9 cellular contexts compared by ENCODE assay signal in genomic region chr15:66619152-66619903, GRCh38. TPM values are rescaled to one million over a fixed set of nuclear protein-coding genes. Genes with fewer than 3 reads are reported as not detected.
A peak's percentile ranks its signal among the peaks of the same experiment; 100 is the strongest.
DNase-seq lines count a peak whose midpoint lies in the region; ATAC-seq and TF ChIP-seq lines count a peak whose summit lies in the region.
"Had no signal": no experiment of that assay in that cellular context is flagged by ENCODE, and none has a peak within 500 bp of the region (broad histone marks: within the 10 kb centered on the region; RNA-seq: fewer than 3 reads in every experiment).

No MANE protein-coding gene starts in this region.

- POLR2A ChIA-PET in T-cell (lab: Charles Lee) (no interaction called here), MCF 10A (lab: Yijun Ruan, JAX) (interaction anchor here (0.6 to 1.0 kb wide), 3 partner anchors 9 to 232 kb away, joined by 3 to 5 read pairs (median 3); no protein-coding TSS in a partner anchor)

- intact Hi-C loops in MCF 10A (cut with micrococcal nuclease), result loop anchor here (1.0 to 5.0 kb wide), 4 partner anchors 78 to 283 kb away; no protein-coding TSS in a partner anchor

- H3K27ac Mint-ChIP-seq in T-cell (no peak overlapping the region), MCF 10A (ENCODE audit: low read depth, unreplicated experiment) (no peak overlapping the region)

- BruUV-seq in MCF 10A (replicated peaks; lab: Mats Ljungman, UMichigan), result no TSS peak

- H3K4me3 Mint-ChIP-seq in T-cell, result no peak overlapping the region
- no peak overlapping the region for H3K4me3 Mint-ChIP-seq in MCF 10A (ENCODE audit: unreplicated experiment)
- H3K4me3 Mint-ChIP-seq: central memory CD8-positive, alpha-beta T cell had no signal

- DNase-seq in EL (peak; percentile 75), HuH-7.5 (ENCODE audit: low spot score) (peak; percentile 97), T-cell (peak in 22 of 34 experiments; percentile 5 to 40 (median 20)), MCF 10A (ENCODE audit: unreplicated experiment) (peak; percentile 68), islet precursor cell (peak; percentile 94)
- DNase-seq in stimulated activated CD4-positive, alpha-beta T cell treated with anti-CD3 and anti-CD28 coated beads, Interleukin-12 subunit alpha, Interleukin-12 subunit beta, amount 100 ng/mL, for 48 hours (ENCODE audit: low read depth in 2 of 3, low spot score in 1 of 3), result peak; percentile 6 to 38 (median 26)

- H3K9me3 Mint-ChIP-seq in T-cell, result no peaks in the 10 kb centered on the region
- H3K9me3 Mint-ChIP-seq in MCF 10A (ENCODE audit: unreplicated experiment), result no peaks in the 10 kb centered on the region
- H3K9me3 Mint-ChIP-seq: central memory CD8-positive, alpha-beta T cell had no signal

- ATAC-seq in T-cell (replicated peaks in 1 of 4), result no peak
- ATAC-seq in GM21360 (IDR thresholded peaks at IDR 0.05; ENCODE audit: unreplicated experiment), result no peak
- ATAC-seq in HG03469 (IDR thresholded peaks at IDR 0.05; ENCODE audit: unreplicated experiment), result no peak

- CTCF ChIA-PET in T-cell (lab: Charles Lee), result interaction anchor here (0.6 to 1.5 kb wide), 7 partner anchors 11 to 1502 kb away, joined by 3 to 7 read pairs (median 4); no protein-coding TSS in a partner anchor
- CTCF ChIA-PET in MCF 10A (lab: Yijun Ruan, JAX), result interaction anchor here (0.6 to 2.3 kb wide), 40 partner anchors 9 to 680 kb away, joined by 3 to 32 read pairs (median 3); partner anchors contain the start of gene LCTL

- H3K4me1 Mint-ChIP-seq in T-cell (peaks cover 4 to 8% (median 4%) of the 10 kb centered on the region in 3 donors), MCF 10A (ENCODE audit: insufficient read depth, unreplicated experiment) (no peaks in the 10 kb centered on the region)
- H3K4me1 Mint-ChIP-seq: central memory CD8-positive, alpha-beta T cell had no signal

- no peaks in the 10 kb centered on the region for H3K36me3 Mint-ChIP-seq in T-cell
- H3K36me3 Mint-ChIP-seq in MCF 10A (ENCODE audit: insufficient read depth, unreplicated experiment), result no peaks in the 10 kb centered on the region

- peaks cover 24 to 36% of the 10 kb centered on the region in 2 donors for H3K27me3 Mint-ChIP-seq in T-cell
- H3K27me3 Mint-ChIP-seq in MCF 10A (ENCODE audit: insufficient read depth, unreplicated experiment), result no peaks in the 10 kb centered on the region

- peak; percentile 86 for TF ChIP-seq CTCF in MCF 10A (IDR thresholded peaks at IDR 0.05; ENCODE audit: unreplicated experiment)

RNA-seq across cellular contexts. Expression of gene LCTL, which starts 53.5 kb away (rescaled TPM):
- total RNA-seq in T-cell (not detected), MCF 10A (2022) (not detected in 2 replicates)

Comparison
In these comparisons a context has a peak if more than half of its experiments do, and no peak if none do; other contexts are left out.
1. DNase-seq: peak in every context shown above with its lines; median percentile 97 in HuH-7.5; 94 in islet precursor cell; 75 in EL; 68 in MCF 10A; 26 in stimulated activated CD4-positive, alpha-beta T cell treated with anti-CD3 and anti-CD28 coated beads, Interleukin-12 subunit alpha, Interleukin-12 subunit beta, amount 100 ng/mL, for 48 hours; 20 in T-cell.